ENCODE assay signal across 31 cellular contexts in the genomic region with DNA sequence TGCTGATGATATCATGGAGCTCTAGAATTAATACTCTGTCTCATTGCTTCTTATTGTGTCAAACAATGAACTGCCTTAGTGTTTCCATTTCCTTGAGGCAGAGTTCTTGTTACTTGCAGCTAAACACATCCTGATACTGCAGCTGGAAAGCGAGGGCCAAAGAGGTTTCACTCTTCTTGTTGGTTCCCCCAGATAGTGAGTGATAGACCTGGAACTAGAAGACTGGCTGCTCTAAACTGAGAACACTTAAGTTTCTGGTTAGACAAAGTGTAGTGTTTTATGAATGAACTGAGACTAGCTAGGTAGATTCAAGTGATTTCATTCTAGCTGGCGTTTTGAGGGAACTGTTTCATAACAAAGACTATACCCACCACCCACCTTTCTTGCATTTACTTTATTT.
"Had no signal": no experiment of that assay in that cellular context is flagged by ENCODE, and none has a peak within 500 bp of the region (broad histone marks: within the 10 kb centered on the region; RNA-seq: fewer than 3 reads in every experiment).

No MANE protein-coding gene starts in this region.

- H3K9me3 ChIP-seq: adrenal gland, body of pancreas, breast epithelium had no signal

- H3K27me3 ChIP-seq: adrenal gland, body of pancreas, brain microvascular endothelial cell, breast epithelium had no signal

- DNase-seq: activated B cell treated with CpG ODN at 0.5 μM for 24 hours; activated CD4-positive, alpha-beta memory T cell treated with anti-CD3 and anti-CD28 coated beads for 36 hours; activated CD4-positive, alpha-beta T cell treated with anti-CD3 and anti-CD28 coated beads for 4 hours; activated CD4-positive, alpha-beta T cell treated with anti-CD3 and anti-CD28 coated beads, Interleukin-2, amount 10 ng/mL, durations not matched to agents 24 days and 14 days; activated CD4-positive, alpha-beta T cell treated with anti-CD3 and anti-CD28 coated beads, Interleukin-2, amount 50 U/mL, for 1 hour; activated CD4-positive, alpha-beta T cell treated with anti-CD3 and anti-CD28 coated beads, Interleukin-2, amount 50 U/mL, for 4 hours; activated CD4-positive, CD25-positive, alpha-beta regulatory T cell treated with anti-CD3 and anti-CD28 coated beads, Interleukin-2, amount 50 U/mL, for 72 hours; activated CD8-positive, alpha-beta memory T cell treated with anti-CD3 and anti-CD28 coated beads, Interleukin-2, amount 50 U/mL, for 4 hours; activated CD8-positive, alpha-beta T cell treated with anti-CD3 and anti-CD28 coated beads for 36 hours; activated effector memory CD4-positive, alpha-beta T cell treated with anti-CD3 and anti-CD28 coated beads, Interleukin-2, amount 50 U/mL, for 16 hours; activated gamma-delta T cell treated with Interleukin-2 at 50 U/mL for 16 hours; activated naive CD4-positive, alpha-beta T cell; activated naive CD4-positive, alpha-beta T cell treated with anti-CD3 and anti-CD28 coated beads for 36 hours; activated naive CD4-positive, alpha-beta T cell treated with anti-CD3 and anti-CD28 coated beads, Interleukin-2, amount 50 U/mL, for 16 hours; activated naive CD8-positive, alpha-beta T cell treated with anti-CD3 and anti-CD28 coated beads for 36 hours; activated T-cell treated with anti-CD3 and anti-CD28 coated beads for 4 hours; activated T-cell treated with anti-CD3 and anti-CD28 coated beads, Interleukin-2, amount 50 U/mL, for 1 hour; activated T-cell treated with anti-CD3 and anti-CD28 coated beads, Interleukin-2, amount 50 U/mL, for 4 hours; activated T-cell treated with anti-CD3 and anti-CD28 coated beads, Interleukin-2, amount 50 U/mL, for 72 hours; adrenal gland; amniotic stem cell; aorta; body of pancreas; brain microvascular endothelial cell; central memory CD4-positive, alpha-beta T cell; T-helper 2 cell; T-helper 9 cell had no signal

- H3K36me3 ChIP-seq: adrenal gland, brain microvascular endothelial cell, breast epithelium had no signal

- H3K4me3 ChIP-seq: adrenal gland, body of pancreas, breast epithelium had no signal

- ATAC-seq: activated CD8-positive, alpha-beta T cell treated with anti-CD3 and anti-CD28 coated beads for 36 hours; activated naive CD4-positive, alpha-beta T cell treated with anti-CD3 and anti-CD28 coated beads, Interleukin-2, amount 50 U/mL, for 72 hours; activated T-cell treated with anti-CD3 and anti-CD28 coated beads, Interleukin-2, amount 50 U/mL, for 4 hours; activated T-cell treated with anti-CD3 and anti-CD28 coated beads, Interleukin-2, amount 50 U/mL, for 72 hours; activated T-helper 17 cell treated with anti-CD3 and anti-CD28 coated beads, Interleukin-2, amount 50 U/mL, for 72 hours; body of pancreas had no signal

- H3K4me1 ChIP-seq: body of pancreas, breast epithelium had no signal

- H3K27ac ChIP-seq: adrenal gland, body of pancreas, brain microvascular endothelial cell, breast epithelium, VCaP had no signal
